7 cellular contexts compared by ENCODE assay signal in the genomic region with DNA sequence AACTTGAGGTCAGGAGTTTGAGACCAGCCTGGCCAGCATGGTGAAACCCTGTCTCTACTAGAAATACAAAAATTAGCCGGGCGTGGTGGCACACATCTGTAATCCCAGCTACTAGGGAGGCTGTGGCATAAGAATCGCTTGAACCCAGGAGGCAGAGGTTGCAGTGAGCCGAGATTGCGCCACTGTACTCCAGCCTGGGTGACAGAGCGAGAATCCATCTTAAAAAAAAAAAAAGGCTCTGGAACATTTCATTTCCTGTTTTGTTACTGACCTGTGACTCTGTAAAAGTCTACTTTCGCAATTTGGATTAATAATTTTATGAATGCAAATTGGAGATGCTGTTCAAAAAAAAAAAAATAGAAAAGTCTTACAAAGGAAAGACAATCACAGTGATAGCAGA. TPM values are rescaled to one million over a fixed set of nuclear protein-coding genes. Genes with fewer than 3 reads are reported as not detected.
DNase-seq lines count a peak whose midpoint lies in the region; ATAC-seq and TF ChIP-seq lines count a peak whose summit lies in the region.
"Not testable (repeated sequence)": the region's sequence is repeated elsewhere in the genome, so short reads cannot be mapped to it uniquely, and the experiment has no call there.

No MANE protein-coding gene starts in this region.

- not testable (repeated sequence) for H3K4me3 ChIP-seq in CD4-positive, CD25-positive, alpha-beta regulatory T cell (ENCODE audit: low read depth, low read length); Karpas-422 (ENCODE audit: low read length)
- H3K4me3 ChIP-seq in OCI-LY3 (ENCODE audit: low read length), result peak overlapping the region; percentile 25; the same call in 1 of the 2 replicates

- H3K27ac Mint-ChIP-seq in CD4-positive, CD25-positive, alpha-beta regulatory T cell; activated CD4-positive, alpha-beta T cell treated with anti-CD3 and anti-CD28 coated beads for 36 hours; activated naive CD8-positive, alpha-beta T cell treated with anti-CD3 and anti-CD28 coated beads, Interleukin-2, amount 50 U/mL, for 24 hours: not testable (repeated sequence)
- H3K27ac Mint-ChIP-seq in activated T-cell treated with anti-CD3 and anti-CD28 coated beads, Interleukin-2, amount 50 U/mL, for 72 hours, result peak overlapping the region; percentile 82
- H3K27ac Mint-ChIP-seq in natural killer cell, result peak overlapping the region; percentile 76 to 97

- H3K4me2 ChIP-seq in Karpas-422 (ENCODE audit: low read depth, low read length, poor library complexity, severe bottlenecking) (peak overlapping the region; percentile 93), OCI-LY3 (ENCODE audit: low read length) (peak overlapping the region; percentile 97)

- H3K27ac ChIP-seq in CD4-positive, CD25-positive, alpha-beta regulatory T cell (ENCODE audit: insufficient read depth, low read length, poor library complexity, severe bottlenecking), result not testable (repeated sequence)
- peak overlapping the region; percentile 84 for H3K27ac ChIP-seq in Karpas-422 (ENCODE audit: low read length)
- peak overlapping the region; percentile 16; the same call in 1 of the 2 replicates for H3K27ac ChIP-seq in OCI-LY3 (ENCODE audit: low read length)

- H3K9me2 ChIP-seq in Karpas-422 (replicated peaks; ENCODE audit: insufficient read depth, low read length), result not testable (repeated sequence)

- H3K4me3 Mint-ChIP-seq in CD4-positive, CD25-positive, alpha-beta regulatory T cell, result peak overlapping the region; percentile 50 to 88 (median 58)
- peak overlapping the region; percentile 29 for H3K4me3 Mint-ChIP-seq in activated CD4-positive, alpha-beta T cell treated with anti-CD3 and anti-CD28 coated beads for 36 hours
- H3K4me3 Mint-ChIP-seq in activated T-cell treated with anti-CD3 and anti-CD28 coated beads, Interleukin-2, amount 50 U/mL, for 72 hours, result peak overlapping the region; percentile 61 to 76
- peak overlapping the region; percentile 57 for H3K4me3 Mint-ChIP-seq in activated naive CD8-positive, alpha-beta T cell treated with anti-CD3 and anti-CD28 coated beads, Interleukin-2, amount 50 U/mL, for 24 hours
- H3K4me3 Mint-ChIP-seq in natural killer cell, result peak overlapping the region; percentile 67

- ATAC-seq in CD4-positive, CD25-positive, alpha-beta regulatory T cell (ENCODE audit: low read depth in 2 of 2); activated CD4-positive, alpha-beta T cell treated with anti-CD3 and anti-CD28 coated beads for 36 hours; activated T-cell treated with anti-CD3 and anti-CD28 coated beads, Interleukin-2, amount 50 U/mL, for 72 hours (replicated peaks in 1 of 2); activated naive CD8-positive, alpha-beta T cell treated with anti-CD3 and anti-CD28 coated beads, Interleukin-2, amount 50 U/mL, for 24 hours; natural killer cell: not testable (repeated sequence)

- H3K4me1 ChIP-seq in CD4-positive, CD25-positive, alpha-beta regulatory T cell (ENCODE audit: control insufficient read depth, insufficient read depth, low read length, poor library complexity, severe bottlenecking), result peaks cover 32% of the 10 kb centered on the region
- H3K4me1 ChIP-seq in Karpas-422 (ENCODE audit: low read length) (peaks cover 33% of the 10 kb centered on the region), OCI-LY3 (ENCODE audit: low read length) (peaks cover 54% of the 10 kb centered on the region)

- H3K4me1 Mint-ChIP-seq in CD4-positive, CD25-positive, alpha-beta regulatory T cell, result peaks cover 18 to 36% (median 23%) of the 10 kb centered on the region in 4 donors
- peaks cover 43% of the 10 kb centered on the region for H3K4me1 Mint-ChIP-seq in activated CD4-positive, alpha-beta T cell treated with anti-CD3 and anti-CD28 coated beads for 36 hours
- H3K4me1 Mint-ChIP-seq in activated T-cell treated with anti-CD3 and anti-CD28 coated beads, Interleukin-2, amount 50 U/mL, for 72 hours (ENCODE audit: low read depth), result peaks cover 61% of the 10 kb centered on the region
- peaks cover 46% of the 10 kb centered on the region for H3K4me1 Mint-ChIP-seq in activated naive CD8-positive, alpha-beta T cell treated with anti-CD3 and anti-CD28 coated beads, Interleukin-2, amount 50 U/mL, for 24 hours
- H3K4me1 Mint-ChIP-seq in natural killer cell, result peaks cover 30 to 31% of the 10 kb centered on the region in 2 donors

- H3K9me3 ChIP-seq in CD4-positive, CD25-positive, alpha-beta regulatory T cell (ENCODE audit: control insufficient read depth in 2 of 2, low read length in 2 of 2); Karpas-422 (ENCODE audit: low read length); OCI-LY3 (ENCODE audit: insufficient read depth, low read length): not testable (repeated sequence)

- CTCF ChIA-PET in activated CD4-positive, alpha-beta T cell treated with anti-CD3 and anti-CD28 coated beads for 36 hours (lab: Charles Lee), result interaction anchor here (0.6 to 8.6 kb wide), 2 partner anchors 25 to 118 kb away, joined by 4 to 164 read pairs; a partner anchor contains a TSS

- not testable (repeated sequence) for H3K9ac ChIP-seq in Karpas-422 (ENCODE audit: low read length)
- 0 out of 2 replicates have a peak overlapping the region, but pooled peaks have one; percentile 9 for H3K9ac ChIP-seq in OCI-LY3 (ENCODE audit: low read length)

- DNase-seq in CD4-positive, CD25-positive, alpha-beta regulatory T cell; Karpas-422; activated CD4-positive, alpha-beta T cell treated with anti-CD3 and anti-CD28 coated beads for 36 hours; activated T-cell treated with anti-CD3 and anti-CD28 coated beads, Interleukin-2, amount 50 U/mL, for 72 hours; activated naive CD8-positive, alpha-beta T cell treated with anti-CD3 and anti-CD28 coated beads, Interleukin-2, amount 50 U/mL, for 24 hours; natural killer cell: not testable (repeated sequence)

- POLR2A ChIA-PET in activated CD4-positive, alpha-beta T cell treated with anti-CD3 and anti-CD28 coated beads for 36 hours (lab: Charles Lee), result not testable (repeated sequence)

- H3K27me3 Mint-ChIP-seq in CD4-positive, CD25-positive, alpha-beta regulatory T cell; activated CD4-positive, alpha-beta T cell treated with anti-CD3 and anti-CD28 coated beads for 36 hours; activated T-cell treated with anti-CD3 and anti-CD28 coated beads, Interleukin-2, amount 50 U/mL, for 72 hours (ENCODE audit: low read depth); activated naive CD8-positive, alpha-beta T cell treated with anti-CD3 and anti-CD28 coated beads, Interleukin-2, amount 50 U/mL, for 24 hours; natural killer cell (ENCODE audit: low read depth in 2 of 2): not testable (repeated sequence)

- H3K36me3 ChIP-seq in CD4-positive, CD25-positive, alpha-beta regulatory T cell (ENCODE audit: control insufficient read depth, insufficient read depth, low read length); Karpas-422 (ENCODE audit: insufficient read depth, low read length); OCI-LY3 (replicated peaks; ENCODE audit: low read depth, low read length): not testable (repeated sequence)

- not testable (repeated sequence) for H4K20me1 ChIP-seq in Karpas-422 (ENCODE audit: insufficient read depth, low read depth, low read length); OCI-LY3 (ENCODE audit: insufficient read depth, low read length)

- not testable (repeated sequence) for H3K36me3 Mint-ChIP-seq in CD4-positive, CD25-positive, alpha-beta regulatory T cell; activated naive CD8-positive, alpha-beta T cell treated with anti-CD3 and anti-CD28 coated beads, Interleukin-2, amount 50 U/mL, for 24 hours (ENCODE audit: low read depth); natural killer cell
- peaks cover 27% of the 10 kb centered on the region for H3K36me3 Mint-ChIP-seq in activated CD4-positive, alpha-beta T cell treated with anti-CD3 and anti-CD28 coated beads for 36 hours (ENCODE audit: low read depth)
- peaks cover 2 to 10% of the 10 kb centered on the region in 2 donors for H3K36me3 Mint-ChIP-seq in activated T-cell treated with anti-CD3 and anti-CD28 coated beads, Interleukin-2, amount 50 U/mL, for 72 hours (ENCODE audit: insufficient read depth in 2 of 2)

- intact Hi-C loops in activated CD4-positive, alpha-beta T cell treated with anti-CD3 and anti-CD28 coated beads for 36 hours (cut with DNase I, micrococcal nuclease); natural killer cell (cut with micrococcal nuclease): not testable (repeated sequence)

- TF ChIP-seq CTCF in OCI-LY3 (IDR thresholded peaks at IDR 0.05; ENCODE audit: low read depth, low read length); natural killer cell (IDR thresholded peaks at IDR 0.05): not testable (repeated sequence)

- H3K79me2 ChIP-seq in Karpas-422 (ENCODE audit: low read length), result peaks cover 17% of the 10 kb centered on the region; the same call in 1 of the 2 replicates
- not testable (repeated sequence) for H3K79me2 ChIP-seq in OCI-LY3 (ENCODE audit: low read length)

- H3K27me3 ChIP-seq in CD4-positive, CD25-positive, alpha-beta regulatory T cell (ENCODE audit: control insufficient read depth, insufficient read depth, low read length); Karpas-422 (ENCODE audit: low read length); OCI-LY3 (ENCODE audit: low read depth, low read length): not testable (repeated sequence)

- H2AFZ ChIP-seq in Karpas-422 (ENCODE audit: low read length); OCI-LY3 (ENCODE audit: low read depth, low read length): not testable (repeated sequence)

- not testable (repeated sequence) for H3K9me3 Mint-ChIP-seq in CD4-positive, CD25-positive, alpha-beta regulatory T cell; activated CD4-positive, alpha-beta T cell treated with anti-CD3 and anti-CD28 coated beads for 36 hours (ENCODE audit: low read depth); activated T-cell treated with anti-CD3 and anti-CD28 coated beads, Interleukin-2, amount 50 U/mL, for 72 hours; activated naive CD8-positive, alpha-beta T cell treated with anti-CD3 and anti-CD28 coated beads, Interleukin-2, amount 50 U/mL, for 24 hours; natural killer cell

RNA-seq across cellular contexts. Expression of a gene that starts 4.2 kb away (rescaled TPM):
- 15.6 TPM for total RNA-seq in CD4-positive, CD25-positive, alpha-beta regulatory T cell
- polyA plus RNA-seq in CD4-positive, CD25-positive, alpha-beta regulatory T cell, result 10 to 100 TPM; 24.4 to 36.2 (median 33.3) TPM
- total RNA-seq in Karpas-422 (2014; rRNA removed; shearing (Covaris generic); ENCODE audit: low replicate concordance), result 15.9 and 39.1 TPM in 2 replicates
- 10 to 100 TPM; 34.2 to 41.2 TPM for total RNA-seq in activated CD4-positive, alpha-beta T cell treated with anti-CD3 and anti-CD28 coated beads for 36 hours
- 10 to 100 TPM; 37.6 to 53.7 TPM for total RNA-seq in activated T-cell treated with anti-CD3 and anti-CD28 coated beads, Interleukin-2, amount 50 U/mL, for 72 hours
- 10 to 100 TPM; 11.2 to 14.5 (median 12.1) TPM for total RNA-seq in natural killer cell

RNA-seq across cellular contexts. Expression of a gene that starts 7.0 kb away (rescaled TPM):
- 48.3 TPM for total RNA-seq in CD4-positive, CD25-positive, alpha-beta regulatory T cell
- 10 to 100 TPM; 45.4 to 65.9 (median 59.3) TPM for polyA plus RNA-seq in CD4-positive, CD25-positive, alpha-beta regulatory T cell
- 25.1 and 58.0 TPM in 2 replicates for total RNA-seq in Karpas-422 (2014; rRNA removed; shearing (Covaris generic); ENCODE audit: low replicate concordance)
- total RNA-seq in activated CD4-positive, alpha-beta T cell treated with anti-CD3 and anti-CD28 coated beads for 36 hours, result 10 to 100 TPM; 51.4 to 65.6 TPM
- 10 to 100 TPM; 65.9 to 76.8 TPM for total RNA-seq in activated T-cell treated with anti-CD3 and anti-CD28 coated beads, Interleukin-2, amount 50 U/mL, for 72 hours
- 10 to 100 TPM; 39.0 to 58.1 (median 51.5) TPM for total RNA-seq in natural killer cell

RNA-seq across cellular contexts. Expression of a gene that starts 25.0 kb away (rescaled TPM):
- 120 TPM for total RNA-seq in CD4-positive, CD25-positive, alpha-beta regulatory T cell
- polyA plus RNA-seq in CD4-positive, CD25-positive, alpha-beta regulatory T cell, result 1 to 10 TPM; 3.8 to 6.6 (median 5.7) TPM
- total RNA-seq in Karpas-422 (2014; rRNA removed; shearing (Covaris generic); ENCODE audit: low replicate concordance), result 27.4 and 60.8 TPM in 2 replicates
- 100 to 1,000 TPM in 1 of 2 experiments, 10 to 100 TPM in 1; 76.6 to 104 TPM for total RNA-seq in activated CD4-positive, alpha-beta T cell treated with anti-CD3 and anti-CD28 coated beads for 36 hours
- 100 to 1,000 TPM; 159 to 190 TPM for total RNA-seq in activated T-cell treated with anti-CD3 and anti-CD28 coated beads, Interleukin-2, amount 50 U/mL, for 72 hours
- 100 to 1,000 TPM; 158 to 200 (median 177) TPM for total RNA-seq in natural killer cell

RNA-seq across cellular contexts. Expression of a gene that starts 26.6 kb away (rescaled TPM):
- 6.2 TPM for total RNA-seq in CD4-positive, CD25-positive, alpha-beta regulatory T cell
- polyA plus RNA-seq in CD4-positive, CD25-positive, alpha-beta regulatory T cell, result 1 to 10 TPM; 2.2 to 4.2 (median 3.3) TPM
- 25.3 and 32.9 TPM in 2 replicates for total RNA-seq in Karpas-422 (2014; rRNA removed; shearing (Covaris generic); ENCODE audit: low replicate concordance)
- 10 to 100 TPM; 28.9 to 37.4 TPM for total RNA-seq in activated CD4-positive, alpha-beta T cell treated with anti-CD3 and anti-CD28 coated beads for 36 hours
- 10 to 100 TPM; 26.2 to 27.6 TPM for total RNA-seq in activated T-cell treated with anti-CD3 and anti-CD28 coated beads, Interleukin-2, amount 50 U/mL, for 72 hours
- 1 to 10 TPM; 4.2 to 5.4 (median 5.1) TPM for total RNA-seq in natural killer cell

RNA-seq across cellular contexts. Expression of a gene that starts 43.8 kb away (rescaled TPM):
- total RNA-seq in CD4-positive, CD25-positive, alpha-beta regulatory T cell, result 3.8 TPM
- under 1 TPM in 2 of 4 donors, not detected in 2; 0.13 TPM for polyA plus RNA-seq in CD4-positive, CD25-positive, alpha-beta regulatory T cell
- total RNA-seq in Karpas-422 (2014; rRNA removed; shearing (Covaris generic); ENCODE audit: low replicate concordance), result 33.7 and 88.0 TPM in 2 replicates
- 10 to 100 TPM; 12.2 to 15.6 TPM for total RNA-seq in activated CD4-positive, alpha-beta T cell treated with anti-CD3 and anti-CD28 coated beads for 36 hours
- 10 to 100 TPM; 68.3 to 81.5 TPM for total RNA-seq in activated T-cell treated with anti-CD3 and anti-CD28 coated beads, Interleukin-2, amount 50 U/mL, for 72 hours
- 10 to 100 TPM; 35.8 to 70.3 (median 52.5) TPM for total RNA-seq in natural killer cell
